ENCODE assay signal across 31 cellular contexts in the genomic region with DNA sequence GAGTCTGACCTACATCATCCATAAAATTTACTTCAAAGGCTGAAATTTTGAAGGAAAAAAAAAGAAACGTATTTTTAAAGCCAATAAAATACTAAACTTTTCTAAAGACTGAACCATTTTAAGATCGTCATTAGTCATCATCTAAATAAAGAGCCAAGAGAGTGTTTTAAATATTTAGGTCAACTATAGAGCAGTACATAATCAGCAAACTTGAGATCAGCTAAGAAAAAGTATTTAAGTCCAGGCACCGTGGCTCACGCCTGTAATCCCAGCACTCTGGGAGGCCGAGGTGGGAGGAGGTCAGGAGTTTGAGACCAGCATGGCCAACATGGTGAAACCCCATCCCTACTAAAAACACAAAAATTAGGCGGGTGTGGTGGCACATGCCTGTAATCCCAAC. TPM values are rescaled to one million over a fixed set of nuclear protein-coding genes. Genes with fewer than 3 reads are reported as not detected.
A peak's percentile ranks its signal among the peaks of the same experiment; 100 is the strongest.
DNase-seq lines count a peak whose midpoint lies in the region; ATAC-seq, FAIRE-seq and TF ChIP-seq lines count a peak whose summit lies in the region.
"Had no signal": no experiment of that assay in that cellular context is flagged by ENCODE, and none has a peak within 500 bp of the region (broad histone marks: within the 10 kb centered on the region; RNA-seq: fewer than 3 reads in every experiment).

No MANE protein-coding gene starts in this region.

- H3K27me3 ChIP-seq in HepG2 (ENCODE audit: control insufficient read depth in 1 of 2, insufficient read depth in 2 of 2, low read length in 2 of 2): no peaks in the 10 kb centered on the region
- H3K27me3 ChIP-seq in right lobe of liver: no peaks in the 10 kb centered on the region
- H3K27me3 ChIP-seq in keratinocyte (ENCODE audit: control insufficient read depth, extremely low read depth, insufficient read depth, low read length): no peaks in the 10 kb centered on the region
- H3K27me3 ChIP-seq in prostate gland (replicated peaks; ENCODE audit: insufficient read depth): no peaks in the 10 kb centered on the region
- H3K27me3 ChIP-seq: sigmoid colon had no signal

- H3K9me3 Mint-ChIP-seq in immature natural killer cell: no peaks in the 10 kb centered on the region
- H3K9me3 Mint-ChIP-seq: activated naive CD8-positive, alpha-beta T cell treated with anti-CD3 and anti-CD28 coated beads, Interleukin-2, amount 50 U/mL, for 24 hours; CD4-positive, alpha-beta memory T cell; naive thymus-derived CD8-positive, alpha-beta T cell had no signal

- no peaks in the 10 kb centered on the region for H3K27me3 Mint-ChIP-seq in immature natural killer cell (ENCODE audit: low read depth in 3 of 3)
- H3K27me3 Mint-ChIP-seq: activated naive CD8-positive, alpha-beta T cell treated with anti-CD3 and anti-CD28 coated beads, Interleukin-2, amount 50 U/mL, for 24 hours; CD4-positive, alpha-beta memory T cell; naive thymus-derived CD8-positive, alpha-beta T cell; progenitor cell of endocrine pancreas had no signal

- no peaks in the 10 kb centered on the region for H3K9me3 ChIP-seq in HepG2 (ENCODE audit: low read length)
- no peaks in the 10 kb centered on the region for H3K9me3 ChIP-seq in right lobe of liver
- H3K9me3 ChIP-seq in keratinocyte (ENCODE audit: control insufficient read depth, low read depth, low read length): no peaks in the 10 kb centered on the region
- H3K9me3 ChIP-seq in prostate gland: no peaks in the 10 kb centered on the region
- H3K9me3 ChIP-seq: lower lobe of right lung, sigmoid colon had no signal

- H3K4me2 ChIP-seq in HepG2 (ENCODE audit: low read depth, low read length): no peak overlapping the region
- no peak overlapping the region for H3K4me2 ChIP-seq in keratinocyte (ENCODE audit: control insufficient read depth, extremely low read depth, insufficient read depth, low read depth, low read length)

- no peak for ATAC-seq in HepG2
- ATAC-seq in right lobe of liver: no peak
- no peak for ATAC-seq in HG02623 (IDR thresholded peaks at IDR 0.05; ENCODE audit: unreplicated experiment)
- no peak for ATAC-seq in left lobe of liver
- ATAC-seq: activated naive CD8-positive, alpha-beta T cell treated with anti-CD3 and anti-CD28 coated beads, Interleukin-2, amount 50 U/mL, for 24 hours; lower lobe of right lung; naive thymus-derived CD8-positive, alpha-beta T cell had no signal

- no peak for TF ChIP-seq RAD21 in HepG2 (CRISPR knock-in tag; IDR thresholded peaks at IDR 0.05)

- H3K9me1 ChIP-seq in keratinocyte (ENCODE audit: control insufficient read depth, extremely low read depth, insufficient read depth, low read length): no peaks in the 10 kb centered on the region

- TF ChIP-seq EP300 in HepG2 (IDR thresholded peaks at IDR 0.05; ENCODE audit: low read depth in 2 of 2, low read length in 2 of 2) (no peak), HepG2 (CRISPR knock-in tag; IDR thresholded peaks at IDR 0.05; ENCODE audit: borderline replicate concordance) (no peak)

- intact Hi-C loops in HepG2 (cut with micrococcal nuclease; ENCODE audit: unreplicated experiment): no loop called here
- intact Hi-C loops in right lobe of liver (cut with DNase I): no loop called here
- intact Hi-C loops in prostate gland (cut with DNase I): no loop called here

- TF ChIP-seq POLR2A in HepG2 (IDR thresholded peaks at IDR 0.05; ENCODE audit: insufficient read depth in 1 of 2, low read depth in 2 of 2, low read length in 2 of 2) (no peak), right lobe of liver (IDR thresholded peaks at IDR 0.05) (no peak), prostate gland (IDR thresholded peaks at IDR 0.05) (no peak)

- peaks cover 49 to 84% of the 10 kb centered on the region in 2 experiments for H3K36me3 ChIP-seq in HepG2 (replicated peaks in 1 of 2; ENCODE audit: control insufficient read depth in 1 of 2, insufficient read depth in 2 of 2, low read length in 2 of 2)
- H3K36me3 ChIP-seq in right lobe of liver: peaks cover 9 to 94% (median 44%) of the 10 kb centered on the region in 4 donors
- peaks cover 20 to 27% of the 10 kb centered on the region in 2 experiments for H3K36me3 ChIP-seq in keratinocyte (ENCODE audit: control insufficient read depth in 2 of 2, extremely low read depth in 1 of 2, insufficient read depth in 2 of 2, low read length in 2 of 2)
- no peaks in the 10 kb centered on the region for H3K36me3 ChIP-seq in prostate gland

- in situ Hi-C loops in HepG2 (cut with HindIII; ENCODE audit: extremely low pct_ligation_motif_present, low pct_unique_long_range_greater_than_20kb): no loop called here

- dilution Hi-C loops in keratinocyte (cut with MboI; ENCODE audit: extremely low pct_ligation_motif_present, low sequenced_read_pairs): no loop called here

- H3K27ac Mint-ChIP-seq in immature natural killer cell: no peak overlapping the region
- H3K27ac Mint-ChIP-seq: activated naive CD8-positive, alpha-beta T cell treated with anti-CD3 and anti-CD28 coated beads, Interleukin-2, amount 50 U/mL, for 24 hours; CD4-positive, alpha-beta memory T cell; progenitor cell of endocrine pancreas had no signal

- CTCF ChIA-PET in HepG2 (lab: Yijun Ruan, JAX; ENCODE audit: low intra/inter-chr PET ratio, low total read pairs): no interaction called here

- no peak overlapping the region for H3K27ac ChIP-seq in HepG2 (ENCODE audit: extremely low read length, insufficient read depth, low read length)
- no peak overlapping the region for H3K27ac ChIP-seq in right lobe of liver
- peak overlapping the region; percentile 20 for H3K27ac ChIP-seq in keratinocyte (ENCODE audit: control insufficient read depth, insufficient read depth, low read length)
- no peak overlapping the region for H3K27ac ChIP-seq in prostate gland
- H3K27ac ChIP-seq: lower lobe of right lung, SK-N-MC had no signal

- no peaks in the 10 kb centered on the region for H3K79me2 ChIP-seq in HepG2 (ENCODE audit: insufficient read depth, low read length)
- H3K79me2 ChIP-seq in keratinocyte (ENCODE audit: control insufficient read depth, insufficient read depth, low read length): no peaks in the 10 kb centered on the region

- H3K4me3 Mint-ChIP-seq in immature natural killer cell: no peak overlapping the region
- H3K4me3 Mint-ChIP-seq: activated naive CD8-positive, alpha-beta T cell treated with anti-CD3 and anti-CD28 coated beads, Interleukin-2, amount 50 U/mL, for 24 hours; CD4-positive, alpha-beta memory T cell; naive thymus-derived CD8-positive, alpha-beta T cell had no signal

- 97% methylated on average over 6 of the region's 6 CpGs for WGBS in HepG2 (ENCODE audit: low lambda C conversion rate)
- 86% methylated on average over 6 of the region's 6 CpGs for WGBS in right lobe of liver (ENCODE audit: insufficient coverage, low coverage, low lambda C conversion rate, missing lambda C conversion rate)
- 58% methylated on average over 6 of the region's 6 CpGs for WGBS in prostate gland

- POLR2A ChIA-PET in HepG2 (lab: Yijun Ruan, JAX): no interaction called here

- H3K4me1 ChIP-seq in HepG2 (ENCODE audit: insufficient read depth, low read length) (peaks cover 3% of the 10 kb centered on the region), right lobe of liver (peaks cover 0 to under 1% (median 0%) of the 10 kb centered on the region in 4 donors), keratinocyte (ENCODE audit: control insufficient read depth, extremely low read depth, insufficient read depth, low read length) (peaks cover 16% of the 10 kb centered on the region), prostate gland (replicated peaks) (no peaks in the 10 kb centered on the region)
- H3K4me1 ChIP-seq: lower lobe of right lung had no signal

- no TSS peak for BruUV-seq in HepG2 (replicated peaks; lab: Mats Ljungman, UMichigan)

- H4K20me1 ChIP-seq in HepG2 (ENCODE audit: insufficient read depth, low read length) (no peaks in the 10 kb centered on the region), keratinocyte (ENCODE audit: control insufficient read depth, extremely low read depth, insufficient read depth, low read length) (no peaks in the 10 kb centered on the region)

- H3K4me1 Mint-ChIP-seq in immature natural killer cell: peaks cover 0 to 6% of the 10 kb centered on the region in 2 donors
- H3K4me1 Mint-ChIP-seq: activated naive CD8-positive, alpha-beta T cell treated with anti-CD3 and anti-CD28 coated beads, Interleukin-2, amount 50 U/mL, for 24 hours had no signal

- no peak overlapping the region for H2AFZ ChIP-seq in HepG2 (ENCODE audit: low read length)
- no peak overlapping the region for H2AFZ ChIP-seq in keratinocyte (ENCODE audit: control insufficient read depth, low read length)

- TF ChIP-seq CTCF in HepG2 (CRISPR knock-in tag; IDR thresholded peaks at IDR 0.05) (no peak), right lobe of liver (IDR thresholded peaks at IDR 0.05) (no peak), choroid plexus epithelial cell (conservative IDR thresholded peaks at IDR 0.05; ENCODE audit: low read depth, low read length) (no peak), keratinocyte (optimal IDR thresholded peaks at IDR 0.05 in 1 of 3, IDR thresholded peaks at IDR 0.05 in 1 of 3, conservative IDR thresholded peaks at IDR 0.05 in 1 of 3; ENCODE audit: extremely low read depth in 1 of 3, insufficient read depth in 2 of 3, low read length in 3 of 3) (no peak), prostate gland (IDR thresholded peaks at IDR 0.05) (no peak)

- DNase-seq in HepG2 (ENCODE audit: low spot score) (no peak), right lobe of liver (no peak), choroid plexus epithelial cell (ENCODE audit: low read depth) (peak; percentile 16), keratinocyte (ENCODE audit: low read depth, low spot score) (no peak), immature natural killer cell (no peak), prostate gland (ENCODE audit: low spot score) (no peak), left lobe of liver (ENCODE audit: low spot score) (no peak)
- DNase-seq: 8988T; activated CD4-positive, alpha-beta T cell treated with anti-CD3 and anti-CD28 coated beads, Interleukin-2, amount 50 U/mL, for 48 hours; activated naive CD8-positive, alpha-beta T cell treated with anti-CD3 and anti-CD28 coated beads, Interleukin-2, amount 50 U/mL, for 24 hours; activated T-cell treated with anti-CD3 and anti-CD28 coated beads, Interleukin-2, amount 50 U/mL, for 48 hours; AML-193; CD4-positive, alpha-beta memory T cell; islet precursor cell; KBM-7; lower lobe of right lung; naive thymus-derived CD8-positive, alpha-beta T cell; NCI-H1105 treated with DMSO at 0.1 percent for 48 hours; NCI-H2029; NCI-H2227 treated with DMSO at 0.1 percent for 48 hours; NCI-H526; sigmoid colon; stimulated activated CD4-positive, alpha-beta T cell treated with anti-CD3 and anti-CD28 coated beads, Interleukin-15, amount 100 ng/mL, for 24 hours; stimulated activated CD4-positive, alpha-beta T cell treated with anti-CD3 and anti-CD28 coated beads, Interleukin-4, amount 100 ng/mL, for 4 hours; trophoblast cell had no signal

- H3K9ac ChIP-seq in HepG2 (ENCODE audit: insufficient read depth, low read depth, low read length) (no peak overlapping the region), keratinocyte (ENCODE audit: control insufficient read depth, extremely low read depth, insufficient read depth, low read length) (no peak overlapping the region)

- H3K4me3 ChIP-seq in HepG2 (replicated peaks in 1 of 3; ENCODE audit: insufficient read depth in 1 of 3, low read depth in 2 of 3, low read length in 3 of 3): no peak overlapping the region
- no peak overlapping the region for H3K4me3 ChIP-seq in right lobe of liver
- H3K4me3 ChIP-seq in choroid plexus epithelial cell (ENCODE audit: low read depth, low read length): no peak overlapping the region
- no peak overlapping the region for H3K4me3 ChIP-seq in keratinocyte (ENCODE audit: control insufficient read depth in 2 of 3, extremely low read depth in 1 of 3, insufficient read depth in 2 of 3, low read depth in 1 of 3, low read length in 3 of 3)
- H3K4me3 ChIP-seq in prostate gland: no peak overlapping the region
- H3K4me3 ChIP-seq: lower lobe of right lung, sigmoid colon, SK-N-MC had no signal

- peaks cover 26 to 51% (median 28%) of the 10 kb centered on the region in 3 donors for H3K36me3 Mint-ChIP-seq in immature natural killer cell

- no peak for FAIRE-seq in HepG2 (lab: Jason Lieb, UNC)
- no peak for FAIRE-seq in keratinocyte (lab: Jason Lieb, UNC)
- FAIRE-seq: endothelial cell of umbilical vein, H1, HTR-8/SVneo had no signal

RNA-seq across cellular contexts. Expression of a gene that starts 35.5 kb away (rescaled TPM):
- 560 and 761 TPM in 2 replicates for total RNA-seq in HepG2 (2016; rRNA removed; fragmentation: Illumina TruSeq; extraction: Trizol)
- total RNA-seq in HepG2 (2016; cell fraction: cytosol; rRNA removed; fragmentation: Illumina TruSeq; extraction: Trizol; ENCODE audit: low read depth): 152 and 185 TPM in 2 replicates
- total RNA-seq in HepG2 (2016; cell fraction: insoluble cytoplasmic fraction; rRNA removed; fragmentation: Illumina TruSeq; extraction: Trizol): 547 and 739 TPM in 2 replicates
- total RNA-seq in HepG2 (2016; cell fraction: membrane; rRNA removed; fragmentation: Illumina TruSeq; extraction: Trizol): 193 and 217 TPM in 2 replicates
- 529 and 592 TPM in 2 replicates for total RNA-seq in HepG2 (2016; cell fraction: nucleus; rRNA removed; fragmentation: Illumina TruSeq; extraction: Trizol)
- 251 and 312 TPM in 2 replicates for polyA plus RNA-seq in HepG2 (2011; rRNA removed)
- polyA plus RNA-seq in HepG2 (2011; cell fraction: cytosol; rRNA removed): 136 and 176 TPM in 2 replicates
- polyA plus RNA-seq in HepG2 (2011; cell fraction: nucleus; rRNA removed): 261 and 311 TPM in 2 replicates
- 201 and 210 TPM in 2 replicates for polyA plus RNA-seq in HepG2 (2012)
- 18.3 and 18.5 TPM in 2 replicates for polyA plus RNA-seq in HepG2 (2016; cell fraction: cytosol; fragmentation: Illumina TruSeq; extraction: Trizol; ENCODE audit: low read depth)
- 345 and 361 TPM in 2 replicates for polyA plus RNA-seq in HepG2 (2016; cell fraction: insoluble cytoplasmic fraction; fragmentation: Illumina TruSeq; extraction: Trizol; ENCODE audit: low read depth)
- 42.8 and 42.9 TPM in 2 replicates for polyA plus RNA-seq in HepG2 (2016; cell fraction: membrane; fragmentation: Illumina TruSeq; extraction: Trizol; ENCODE audit: low read depth)
- polyA plus RNA-seq in HepG2 (2016; cell fraction: nucleus; fragmentation: Illumina TruSeq; extraction: Trizol; ENCODE audit: insufficient read depth, low read depth): 433 and 489 TPM in 2 replicates
- 372 and 1,089 TPM in 2 replicates for polyA minus RNA-seq in HepG2 (2011; rRNA and poly(A)+ RNA removed; ENCODE audit: low replicate concordance)
- 426 and 459 TPM in 2 replicates for polyA minus RNA-seq in HepG2 (2011; cell fraction: cytosol; rRNA and poly(A)+ RNA removed)
- polyA minus RNA-seq in HepG2 (2011; cell fraction: nucleus; rRNA and poly(A)+ RNA removed): 772 and 919 TPM in 2 replicates
- total RNA-seq in right lobe of liver: 100 to 1,000 TPM in 5 of 6 experiments, 10 to 100 TPM in 1; 77.2 to 167 (median 119) TPM
- 78.5 to 94.8 TPM (median 85.5 TPM) in 3 replicates for polyA plus RNA-seq in keratinocyte
- polyA plus RNA-seq in keratinocyte (2011; ENCODE audit: low read depth): 289 TPM
- 40.9 and 59.0 TPM in 2 replicates for polyA plus RNA-seq in keratinocyte (2011; cell fraction: cytosol; rRNA removed)
- 164 and 198 TPM in 2 replicates for polyA plus RNA-seq in keratinocyte (2011; cell fraction: nucleus; rRNA removed)
- 53.0 and 120 TPM in 2 replicates for polyA plus RNA-seq in keratinocyte (2012; ENCODE audit: low replicate concordance)
- polyA minus RNA-seq in keratinocyte: 171 to 310 TPM (median 237 TPM) in 3 replicates
- 94.6 TPM for polyA minus RNA-seq in keratinocyte (2011; cell fraction: cytosol; rRNA and poly(A)+ RNA removed)
- polyA minus RNA-seq in keratinocyte (2011; cell fraction: nucleus; rRNA and poly(A)+ RNA removed): 194 and 305 TPM in 2 replicates
- 10 to 100 TPM; 10.6 to 36.1 (median 22.2) TPM for polyA plus RNA-seq in immature natural killer cell
- 100 to 1,000 TPM; 108 to 189 TPM for total RNA-seq in prostate gland
- total RNA-seq in left lobe of liver: 165 TPM
